In the genomic region with DNA sequence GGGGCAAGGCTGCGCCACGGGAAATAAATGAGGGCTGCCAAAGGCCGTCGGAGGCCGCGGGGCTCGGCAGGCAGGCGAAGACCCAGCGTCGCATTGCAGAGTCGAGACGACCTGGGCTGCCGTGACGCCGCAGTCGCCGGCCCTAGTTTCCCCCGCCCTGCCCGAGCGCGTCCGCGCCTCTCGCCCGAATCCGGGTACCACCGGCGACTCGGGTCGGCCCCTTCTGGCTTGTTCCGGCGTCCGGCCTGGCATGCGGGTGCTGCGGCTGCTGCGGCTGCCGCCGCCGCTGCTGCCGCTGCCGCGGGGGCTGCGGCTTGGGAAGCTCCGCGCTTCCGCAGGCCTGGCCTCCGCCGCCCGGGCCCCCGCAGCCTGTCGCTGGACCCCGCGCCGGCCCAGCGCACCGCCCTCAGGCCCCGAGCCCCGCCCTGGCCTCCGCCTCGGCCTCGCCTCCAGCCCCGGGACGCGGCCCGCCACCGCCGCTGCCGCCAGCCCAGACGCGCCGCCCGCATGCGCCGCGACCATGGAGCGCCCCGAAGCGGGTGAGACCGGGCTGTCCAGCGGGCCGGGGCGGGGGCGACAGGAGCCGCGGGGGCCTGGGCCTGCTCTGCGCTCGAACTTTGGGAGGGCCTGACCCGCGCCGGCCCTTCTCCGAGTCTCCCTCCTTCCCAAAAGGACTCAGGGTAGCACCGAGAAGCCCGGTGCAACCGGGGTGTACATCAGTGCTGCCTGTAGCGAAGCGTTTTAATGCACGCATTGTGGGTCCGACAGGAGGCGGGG, we compare ENCODE assay signal across 8 cellular contexts. TPM values are rescaled to one million over a fixed set of nuclear protein-coding genes. Genes with fewer than 3 reads are reported as not detected.
A peak's percentile ranks its signal among the peaks of the same experiment; 100 is the strongest.
DNase-seq lines count a peak whose midpoint lies in the region; ATAC-seq, FAIRE-seq and TF ChIP-seq lines count a peak whose summit lies in the region.

A gene (plus strand): TSS at position 224 of the 777 bp plus-strand sequence. CDS start 297 bp downstream, at position 521.

- no peaks in the 10 kb centered on the region for H3K4me1 ChIP-seq in endodermal cell (ENCODE audit: control insufficient read depth, insufficient read depth, low read length)

- H3K9me3 Mint-ChIP-seq in endodermal cell, result no peaks in the 10 kb centered on the region

- H3K9ac ChIP-seq in endodermal cell (ENCODE audit: extremely low read depth, low read length, poor library complexity, severe bottlenecking), result peak within 1 kb of the TSS; percentile 52

- peak within 1 kb of the TSS; percentile 82 for H3K4me3 ChIP-seq in endodermal cell (ENCODE audit: low read length)

- no peak for TF ChIP-seq CTCF in endodermal cell (conservative IDR thresholded peaks at IDR 0.05)

- peak; percentile 88 for ATAC-seq in HG02759 (IDR thresholded peaks at IDR 0.05; ENCODE audit: unreplicated experiment)

- peaks cover 20% of the 10 kb centered on the region for H3K27me3 Mint-ChIP-seq in endodermal cell (ENCODE audit: insufficient read depth)

- H3K36me3 ChIP-seq in endodermal cell (ENCODE audit: control insufficient read depth, insufficient read depth, low read length), result no peaks in the 10 kb centered on the region

- FAIRE-seq in GM18507 (lab: Jason Lieb, UNC), result no peak

- peak within 1 kb of the TSS; percentile 70 for H3K4me3 Mint-ChIP-seq in endodermal cell

- H3K4me1 Mint-ChIP-seq in endodermal cell, result peaks cover 6% of the 10 kb centered on the region

- H3K36me3 Mint-ChIP-seq in endodermal cell (ENCODE audit: low read depth), result peaks cover 4% of the 10 kb centered on the region

- H3K27me3 ChIP-seq in endodermal cell (ENCODE audit: control insufficient read depth, insufficient read depth, low read length, poor library complexity, severe bottlenecking), result no peaks in the 10 kb centered on the region

- peak within 1 kb of the TSS; percentile 89 for H3K27ac Mint-ChIP-seq in endodermal cell

- 2 to 3% methylated on average over 50 to 99 of the region's 99 CpGs for WGBS in endodermal cell (ENCODE audit: insufficient coverage in 1 of 2, insufficient read length in 1 of 2), 2 experiments

- no peaks in the 10 kb centered on the region for H3K9me3 ChIP-seq in endodermal cell (ENCODE audit: control insufficient read depth, low read length)

- peak within 1 kb of the TSS; percentile 45 for H3K27ac ChIP-seq in endodermal cell (ENCODE audit: low read depth, low read length)

- DNase-seq in GM18507 (ENCODE audit: extremely low spot score, insufficient read length, low read depth) (peak; percentile 44), NCI-H226 (peak; percentile 30), endodermal cell (peak; percentile 95), mesenteric fat pad (ENCODE audit: low spot score) (peak; percentile 94), pons (ENCODE audit: low spot score) (no peak)
- peak; percentile 56 for DNase-seq in activated CD8-positive, alpha-beta memory T cell treated with anti-CD3 and anti-CD28 coated beads, Interleukin-2, amount 50 U/mL, for 4 hours
- peak; percentile 33 for DNase-seq in stimulated activated CD8-positive, alpha-beta memory T cell treated with anti-CD3 and anti-CD28 coated beads, Interleukin-15, amount 100 ng/mL, for 24 hours (ENCODE audit: low read depth)

RNA-seq across cellular contexts. Expression of the gene that starts here (rescaled TPM):
- total RNA-seq in endodermal cell (1 to 10 TPM; 6.2 to 6.7 TPM), mesenteric fat pad (12.2 TPM)
- polyA plus RNA-seq in endodermal cell (2013, experiment 1 of 2), result 8.0 TPM
- 6.7 TPM for polyA plus RNA-seq in endodermal cell (2013, experiment 2 of 2)
